In genomic region chr4:23232987-23233386, GRCh38 we compare ENCODE assay signal across 20 cellular contexts.
DNase-seq lines count a peak whose midpoint lies in the region; ATAC-seq and TF ChIP-seq lines count a peak whose summit lies in the region.
"Had no signal": no experiment of that assay in that cellular context is flagged by ENCODE, and none has a peak within 500 bp of the region (broad histone marks: within the 10 kb centered on the region; RNA-seq: fewer than 3 reads in every experiment).

No MANE protein-coding gene starts in this region.

- DNase-seq in NCI-H226, result peak; percentile 79
- no peak for DNase-seq in RWPE2 (ENCODE audit: low spot score)
- DNase-seq in fibroblast of mammary gland (ENCODE audit: low read depth), result peak; percentile 1
- DNase-seq in renal cortical epithelial cell (ENCODE audit: low read depth), result peak; percentile 78
- no peak for DNase-seq in activated naive CD4-positive, alpha-beta T cell treated with anti-CD3 and anti-CD28 coated beads for 36 hours
- DNase-seq in tibial artery, result no peak
- DNase-seq in MG63, result no peak
- no peak for DNase-seq in mesenteric fat pad (ENCODE audit: low spot score)
- DNase-seq: ACHN; COR-L47; DMS 273 treated with DMSO at 0.1 percent for 48 hours; GOT3; Kasumi-1; NCI-H1105 treated with DMSO at 0.1 percent for 48 hours; NCI-H1694; NCI-H2081 treated with DMSO at 0.1 percent for 48 hours; NCI-H510A; NCI-H748 treated with DMSO at 0.1 percent for 48 hours; NK-92 treated with Interleukin-12 subunit alpha and Interleukin-12 subunit beta, amount 100 ng/mL, for 24 hours had no signal

- H3K9me3 Mint-ChIP-seq in activated naive CD4-positive, alpha-beta T cell treated with anti-CD3 and anti-CD28 coated beads for 36 hours, result no peaks in the 10 kb centered on the region

- peak; percentile 57 for ATAC-seq in RWPE2 (ENCODE audit: low read depth)

- no peaks in the 10 kb centered on the region for H3K36me3 ChIP-seq in RWPE2 (ENCODE audit: low read depth)
- H3K36me3 ChIP-seq in tibial artery, result no peaks in the 10 kb centered on the region
- H3K36me3 ChIP-seq in MG63, result no peaks in the 10 kb centered on the region
- H3K36me3 ChIP-seq: SJSA1 had no signal

- H3K9me3 ChIP-seq in RWPE2 (ENCODE audit: severe bottlenecking) (no peaks in the 10 kb centered on the region), tibial artery (no peaks in the 10 kb centered on the region), MG63 (no peaks in the 10 kb centered on the region)
- H3K9me3 ChIP-seq: SJSA1 had no signal

- H3K4me3 Mint-ChIP-seq in activated naive CD4-positive, alpha-beta T cell treated with anti-CD3 and anti-CD28 coated beads for 36 hours, result no peak overlapping the region

- no peaks in the 10 kb centered on the region for H3K27me3 Mint-ChIP-seq in activated naive CD4-positive, alpha-beta T cell treated with anti-CD3 and anti-CD28 coated beads for 36 hours (ENCODE audit: low read depth)

- H3K27me3 ChIP-seq in RWPE2 (ENCODE audit: insufficient read depth, poor library complexity, severe bottlenecking), result no peaks in the 10 kb centered on the region
- no peaks in the 10 kb centered on the region for H3K27me3 ChIP-seq in tibial artery
- no peaks in the 10 kb centered on the region for H3K27me3 ChIP-seq in MG63
- H3K27me3 ChIP-seq: SJSA1 had no signal

- no peak overlapping the region for H3K27ac Mint-ChIP-seq in activated naive CD4-positive, alpha-beta T cell treated with anti-CD3 and anti-CD28 coated beads for 36 hours

- H3K4me1 ChIP-seq in RWPE2 (ENCODE audit: insufficient read depth, poor library complexity, severe bottlenecking) (no peaks in the 10 kb centered on the region), tibial artery (no peaks in the 10 kb centered on the region)
- H3K4me1 ChIP-seq: SJSA1 had no signal

- H3K27ac ChIP-seq in RWPE2 (ENCODE audit: poor library complexity, severe bottlenecking), result no peak overlapping the region
- H3K27ac ChIP-seq in tibial artery, result no peak overlapping the region
- H3K27ac ChIP-seq: SJSA1 had no signal

- peaks cover 2% of the 10 kb centered on the region for H3K4me1 Mint-ChIP-seq in activated naive CD4-positive, alpha-beta T cell treated with anti-CD3 and anti-CD28 coated beads for 36 hours (ENCODE audit: low read depth)

- TF ChIP-seq CTCF in RWPE2 (IDR thresholded peaks at IDR 0.05; ENCODE audit: poor library complexity, severe bottlenecking), result no peak
- no peak for TF ChIP-seq CTCF in fibroblast of mammary gland (conservative IDR thresholded peaks at IDR 0.05; ENCODE audit: control insufficient read depth, insufficient read depth, low read depth, low read length)
- no peak for TF ChIP-seq CTCF in tibial artery (IDR thresholded peaks at IDR 0.05)

- CTCF ChIA-PET in activated naive CD4-positive, alpha-beta T cell treated with anti-CD3 and anti-CD28 coated beads for 36 hours (lab: Charles Lee), result no interaction called here

- intact Hi-C loops in activated naive CD4-positive, alpha-beta T cell treated with anti-CD3 and anti-CD28 coated beads for 36 hours (cut with micrococcal nuclease), result no loop called here
- intact Hi-C loops in tibial artery (cut with DNase I; ENCODE audit: low total_unique reads), result no loop called here

- H3K4me3 ChIP-seq in RWPE2 (ENCODE audit: severe bottlenecking) (no peak overlapping the region), fibroblast of mammary gland (ENCODE audit: control insufficient read depth, low read depth, low read length) (no peak overlapping the region), tibial artery (no peak overlapping the region), MG63 (no peak overlapping the region)
- H3K4me3 ChIP-seq: SJSA1 had no signal

- no peaks in the 10 kb centered on the region for H3K36me3 Mint-ChIP-seq in activated naive CD4-positive, alpha-beta T cell treated with anti-CD3 and anti-CD28 coated beads for 36 hours (ENCODE audit: low read depth)

Comparison
In these comparisons a context has a peak if more than half of its experiments do, and no peak if none do; other contexts are left out.
1. DNase-seq: peak in NCI-H226 (single experiment), fibroblast of mammary gland (single experiment) and renal cortical epithelial cell (single experiment); none in RWPE2 (single experiment), activated naive CD4-positive, alpha-beta T cell treated with anti-CD3 and anti-CD28 coated beads for 36 hours (single experiment), tibial artery (0 of 2), MG63 (single experiment) and mesenteric fat pad (single experiment).